19 cellular contexts compared by ENCODE assay signal in genomic region chr16:1924095-1924494, GRCh38. TPM values are rescaled to one million over a fixed set of nuclear protein-coding genes. Genes with fewer than 3 reads are reported as not detected.
DNase-seq lines count a peak whose midpoint lies in the region; ATAC-seq, FAIRE-seq and TF ChIP-seq lines count a peak whose summit lies in the region.
"Had no signal": no experiment of that assay in that cellular context is flagged by ENCODE, and none has a peak within 500 bp of the region (broad histone marks: within the 10 kb centered on the region; RNA-seq: fewer than 3 reads in every experiment).

No MANE protein-coding gene starts in this region.

- peaks cover 52% of the 10 kb centered on the region for H3K27me3 ChIP-seq in GM23338 (ENCODE audit: insufficient read depth)
- peaks cover 71% of the 10 kb centered on the region for H3K27me3 ChIP-seq in KMS-11 (ENCODE audit: insufficient read depth, low read depth)
- H3K27me3 ChIP-seq in esophagus squamous epithelium = peaks cover 6 to 66% (median 12%) of the 10 kb centered on the region in 4 donors
- peaks cover 11 to 73% (median 35%) of the 10 kb centered on the region in 3 experiments for H3K27me3 ChIP-seq in neuronal stem cell (ENCODE audit: control insufficient read depth in 3 of 3, insufficient read depth in 3 of 3, low read depth in 1 of 3, low read length in 3 of 3)
- H3K27me3 ChIP-seq in CD4-positive, alpha-beta T cell (ENCODE audit: control insufficient read depth, insufficient read depth, low read length) = peaks cover 44% of the 10 kb centered on the region

- H3K18ac ChIP-seq in neuronal stem cell (ENCODE audit: low read length) = peak overlapping the region; percentile 82

- no peak overlapping the region for H4K91ac ChIP-seq in neuronal stem cell (ENCODE audit: low read depth, low read length, poor library complexity)

- peak overlapping the region; percentile 26 for H2BK12ac ChIP-seq in neuronal stem cell (ENCODE audit: low read length)

- H2BK15ac ChIP-seq in neuronal stem cell (ENCODE audit: low read length) = no peak overlapping the region

- no peaks in the 10 kb centered on the region for H3K9me2 ChIP-seq in GM23338 (ENCODE audit: insufficient read depth)

- H3K9ac ChIP-seq in KMS-11 = no peak overlapping the region
- no peak overlapping the region for H3K9ac ChIP-seq in neuronal stem cell (ENCODE audit: low read depth, low read length, poor library complexity)

- no peak overlapping the region for H3K4me3 Mint-ChIP-seq in GM23338
- no peak overlapping the region for H3K4me3 Mint-ChIP-seq in CD4-positive, alpha-beta T cell
- H3K4me3 Mint-ChIP-seq: CD4-positive, CD25-positive, alpha-beta regulatory T cell; HFFc6; IgD-negative memory B cell had no signal

- peaks cover 63% of the 10 kb centered on the region for H3K27me3 Mint-ChIP-seq in GM23338 (ENCODE audit: insufficient read depth, low read depth, poor library complexity)
- peaks cover 45% of the 10 kb centered on the region for H3K27me3 Mint-ChIP-seq in CD4-positive, alpha-beta T cell

- H3K4me3 ChIP-seq in GM23338 (peak overlapping the region; percentile 55), KMS-11 (IDR thresholded peaks at IDR 0.05; ENCODE audit: insufficient read depth, low read depth, low read length) (no peak overlapping the region), esophagus squamous epithelium (no peak overlapping the region), neuronal stem cell (ENCODE audit: low read length in 2 of 2) (peak overlapping the region in 1 of 2 donors; percentile 43)
- H3K4me3 ChIP-seq: SJCRH30 had no signal

- H2BK5ac ChIP-seq in neuronal stem cell (ENCODE audit: low read length) = peak overlapping the region; percentile 30

- no peak for ATAC-seq in GM23338
- no peak for ATAC-seq in CD4-positive, alpha-beta T cell (ENCODE audit: poor library complexity)

- H3K79me2 ChIP-seq in GM23338 (replicated peaks; ENCODE audit: insufficient read depth) (no peaks in the 10 kb centered on the region), KMS-11 (ENCODE audit: insufficient read depth, low read depth) (no peaks in the 10 kb centered on the region)

- no peak overlapping the region for H3K14ac ChIP-seq in neuronal stem cell (ENCODE audit: low read length)

- H3K27ac Mint-ChIP-seq in GM23338 = no peak overlapping the region
- no peak overlapping the region for H3K27ac Mint-ChIP-seq in CD4-positive, alpha-beta T cell
- H3K27ac Mint-ChIP-seq: CD4-positive, CD25-positive, alpha-beta regulatory T cell; HFFc6 had no signal

- no peak for TF ChIP-seq POLR2A in esophagus squamous epithelium (IDR thresholded peaks at IDR 0.05)

- H3K9me3 ChIP-seq in esophagus squamous epithelium (no peaks in the 10 kb centered on the region), neuronal stem cell (replicated peaks in 1 of 2; ENCODE audit: control insufficient read depth in 2 of 2, insufficient read depth in 1 of 2, low read depth in 1 of 2, low read length in 2 of 2) (peaks cover 0 to 3% of the 10 kb centered on the region in 2 donors)
- no peaks in the 10 kb centered on the region for H3K9me3 ChIP-seq in CD4-positive, alpha-beta T cell (ENCODE audit: control insufficient read depth, low read length)
- H3K9me3 ChIP-seq: SJCRH30 had no signal

- no peaks in the 10 kb centered on the region; the same call in 2 of the 3 replicates for H3K36me3 Mint-ChIP-seq in GM23338 (ENCODE audit: low read depth)
- H3K36me3 Mint-ChIP-seq in CD4-positive, alpha-beta T cell (ENCODE audit: low read depth) = no peaks in the 10 kb centered on the region
- H3K36me3 Mint-ChIP-seq: CD4-positive, CD25-positive, alpha-beta regulatory T cell had no signal

- no peaks in the 10 kb centered on the region for H3K79me1 ChIP-seq in neuronal stem cell (ENCODE audit: low read depth, low read length)

- no peak overlapping the region for H3K4ac ChIP-seq in neuronal stem cell (ENCODE audit: low read length)

- H3K9me3 Mint-ChIP-seq in GM23338 = no peaks in the 10 kb centered on the region
- no peaks in the 10 kb centered on the region for H3K9me3 Mint-ChIP-seq in CD4-positive, alpha-beta T cell
- H3K9me3 Mint-ChIP-seq: HFFc6 had no signal

- H2AK5ac ChIP-seq in neuronal stem cell (ENCODE audit: low read depth, low read length) = no peak overlapping the region

- CTCF ChIA-PET in CD4-positive, alpha-beta T cell (lab: Charles Lee) = interaction anchor here (1.0 kb wide), 1 partner anchor 217 kb away, joined by 4 read pairs; no protein-coding TSS in a partner anchor

- H2BK120ac ChIP-seq in neuronal stem cell (ENCODE audit: low read depth, low read length) = peak overlapping the region; percentile 35

- H3K4me1 ChIP-seq in GM23338 (ENCODE audit: insufficient read depth) = peaks cover 16% of the 10 kb centered on the region
- H3K4me1 ChIP-seq in KMS-11 (ENCODE audit: low read depth, poor library complexity, severe bottlenecking) = no peaks in the 10 kb centered on the region
- peaks cover 11 to 43% (median 15%) of the 10 kb centered on the region in 3 donors for H3K4me1 ChIP-seq in esophagus squamous epithelium
- H3K4me1 ChIP-seq in neuronal stem cell (ENCODE audit: control insufficient read depth in 2 of 2, insufficient read depth in 1 of 2, low read depth in 1 of 2, low read length in 2 of 2) = peaks cover 9 to 19% of the 10 kb centered on the region in 2 donors

- POLR2A ChIA-PET in CD4-positive, alpha-beta T cell (lab: Charles Lee) = no interaction called here

- intact Hi-C loops in esophagus squamous epithelium (cut with DNase I) = loop anchor here (5.0 kb wide), 1 partner anchor 62 kb away; no protein-coding TSS in a partner anchor
- intact Hi-C loops in CD4-positive, alpha-beta T cell (cut with DNase I, micrococcal nuclease) = no loop called here

- FAIRE-seq in D721Med (lab: Jason Lieb, UNC) = no peak

- H2AFZ ChIP-seq in GM23338 (peak overlapping the region; percentile 90), KMS-11 (ENCODE audit: low read depth) (no peak overlapping the region), neuronal stem cell (ENCODE audit: low read length) (no peak overlapping the region)

- TF ChIP-seq CTCF in GM23338 (conservative IDR thresholded peaks at IDR 0.05; ENCODE audit: low read depth in 2 of 2) (no peak), KMS-11 (conservative IDR thresholded peaks at IDR 0.05; ENCODE audit: low read depth, low read length) (0 out of 2 replicates have a peak, but pooled peaks have one; percentile 25), esophagus squamous epithelium (IDR thresholded peaks at IDR 0.05) (no peak), D721Med (IDR thresholded peaks at IDR 0.05; ENCODE audit: insufficient read depth, missing control alignments) (no peak)
- no peak for TF ChIP-seq CTCF in CD4-positive, alpha-beta T cell (IDR thresholded peaks at IDR 0.05)

- H4K20me1 ChIP-seq in GM23338 (replicated peaks; ENCODE audit: insufficient read depth) (no peaks in the 10 kb centered on the region), KMS-11 (ENCODE audit: insufficient read depth) (no peaks in the 10 kb centered on the region)

- no peak overlapping the region for H3K27ac ChIP-seq in GM23338 (ENCODE audit: low read depth)
- H3K27ac ChIP-seq in KMS-11 = no peak overlapping the region
- H3K27ac ChIP-seq in esophagus squamous epithelium = peak overlapping the region in 3 of 4 donors; percentile 2 to 47 (median 30)
- no peak overlapping the region for H3K27ac ChIP-seq in neuronal stem cell (replicated peaks; ENCODE audit: low read length)
- no peak overlapping the region for H3K27ac ChIP-seq in CD4-positive, alpha-beta T cell (ENCODE audit: low read depth, low read length)
- H3K27ac ChIP-seq: SJCRH30 had no signal

- no peaks in the 10 kb centered on the region for H3K36me3 ChIP-seq in GM23338 (ENCODE audit: insufficient read depth)
- H3K36me3 ChIP-seq in KMS-11 (ENCODE audit: insufficient read depth) = no peaks in the 10 kb centered on the region
- no peaks in the 10 kb centered on the region for H3K36me3 ChIP-seq in esophagus squamous epithelium
- no peaks in the 10 kb centered on the region for H3K36me3 ChIP-seq in neuronal stem cell (replicated peaks in 1 of 2; ENCODE audit: control insufficient read depth in 2 of 2, insufficient read depth in 2 of 2, low read length in 2 of 2)
- H3K36me3 ChIP-seq: SJCRH30 had no signal

- H4K8ac ChIP-seq in neuronal stem cell (ENCODE audit: low read depth, low read length) = no peak overlapping the region

- peaks cover 15% of the 10 kb centered on the region for H3K4me1 Mint-ChIP-seq in GM23338
- H3K4me1 Mint-ChIP-seq in CD4-positive, alpha-beta T cell (ENCODE audit: low read depth) = no peaks in the 10 kb centered on the region

- DNase-seq in GM23338 (ENCODE audit: low spot score) = no peak
- no peak for DNase-seq in esophagus squamous epithelium (lab: John Stamatoyannopoulos, UW)
- DNase-seq in neuronal stem cell (ENCODE audit: low spot score) = no peak
- DNase-seq in D721Med (ENCODE audit: insufficient read length, low spot score) = no peak
- no peak for DNase-seq in germinal center (ENCODE audit: low spot score)
- DNase-seq in SIG-M5 treated with dmso at 0.1 percent for 504 hours (lab: John Stamatoyannopoulos, UW; ENCODE audit: unreplicated experiment) = no peak
- DNase-seq in CD4-positive, alpha-beta T cell = no peak
- DNase-seq: ACHN; AML-193; CD4-positive, CD25-positive, alpha-beta regulatory T cell; HFFc6; NCI-H1105 treated with DMSO at 0.1 percent for 48 hours; NCI-H1694 treated with DMSO at 0.1 percent for 48 hours; RPMI8226 had no signal

- WGBS in esophagus squamous epithelium, 2 donors = 40 to 90% methylated on average over 3 to 5 of the region's 5 CpGs
- no CpG with 5 or more reads among the region's 5 CpGs for WGBS in neuronal stem cell (ENCODE audit: extremely low coverage in 2 of 2, insufficient read length in 2 of 2, insufficient replicate concordance in 1 of 2), 2 donors

- H3K4me2 ChIP-seq in GM23338 (peak overlapping the region; percentile 76), KMS-11 (no peak overlapping the region), neuronal stem cell (ENCODE audit: insufficient read depth, low read length, poor library complexity, severe bottlenecking) (no peak overlapping the region)

- peak overlapping the region; percentile 51 for H3K23ac ChIP-seq in neuronal stem cell (ENCODE audit: low read depth, low read length, poor library complexity)

- 0 out of 2 replicates have a peak, but pooled peaks cover 6% of the 10 kb centered on the region for H3F3A ChIP-seq in GM23338 (replicated peaks; ENCODE audit: low read depth)

RNA-seq across cellular contexts. Expression of gene HS3ST6, which starts 5.9 kb away (rescaled TPM):
- not detected in 2 replicates for total RNA-seq in GM23338 (2014; rRNA removed; shearing (Covaris generic))
- 0.17 and 0.21 TPM in 2 replicates for polyA plus RNA-seq in GM23338 (2016; fragmentation: Nextera tagmentation; extraction: Ambion mirVana)
- 1 to 10 TPM; 1.6 to 9.9 (median 6.3) TPM for total RNA-seq in esophagus squamous epithelium
- polyA plus RNA-seq in neuronal stem cell (2013, experiment 1 of 2) = 1.1 TPM
- 1.1 TPM for polyA plus RNA-seq in neuronal stem cell (2013, experiment 2 of 2)
- not detected for total RNA-seq in CD4-positive, alpha-beta T cell
- total RNA-seq: CD4-positive, CD25-positive, alpha-beta regulatory T cell; HFFc6; LHCN-M2; OCI-LY7; SJCRH30 had no signal
- polyA plus RNA-seq: CD4-positive, CD25-positive, alpha-beta regulatory T cell; IgD-negative memory B cell had no signal

RNA-seq across cellular contexts. Expression of gene MSRB1, which starts 18.9 kb away (rescaled TPM):
- 23.9 and 31.3 TPM in 2 replicates for total RNA-seq in GM23338 (2014; rRNA removed; shearing (Covaris generic))
- polyA plus RNA-seq in GM23338 (2016; fragmentation: Nextera tagmentation; extraction: Ambion mirVana) = 29.6 and 30.4 TPM in 2 replicates
- 10 to 100 TPM; 20.1 to 36.4 (median 21.0) TPM for total RNA-seq in esophagus squamous epithelium
- 18.8 TPM for polyA plus RNA-seq in neuronal stem cell (2013, experiment 1 of 2)
- polyA plus RNA-seq in neuronal stem cell (2013, experiment 2 of 2) = 17.3 TPM
- 1 to 10 TPM; 2.3 to 2.4 TPM for total RNA-seq in CD4-positive, alpha-beta T cell

RNA-seq across cellular contexts. Expression of gene RPL3L, which starts 30.4 kb away (rescaled TPM):
- 0.31 and 0.59 TPM in 2 replicates for total RNA-seq in GM23338 (2014; rRNA removed; shearing (Covaris generic))
- 0.68 and 1.1 TPM in 2 replicates for polyA plus RNA-seq in GM23338 (2016; fragmentation: Nextera tagmentation; extraction: Ambion mirVana)
- not detected for total RNA-seq in esophagus squamous epithelium
- 0.06 TPM for polyA plus RNA-seq in neuronal stem cell (2013, experiment 1 of 2)
- polyA plus RNA-seq in neuronal stem cell (2013, experiment 2 of 2) = 0.04 TPM
- not detected for total RNA-seq in CD4-positive, alpha-beta T cell
- total RNA-seq: CD4-positive, CD25-positive, alpha-beta regulatory T cell; HFFc6; LHCN-M2 had no signal
- polyA plus RNA-seq: CD4-positive, CD25-positive, alpha-beta regulatory T cell; IgD-negative memory B cell had no signal

RNA-seq across cellular contexts. Expression of gene NDUFB10, which starts 35.2 kb away (rescaled TPM):
- total RNA-seq in GM23338 (2014; rRNA removed; shearing (Covaris generic)) = 244 and 280 TPM in 2 replicates
- polyA plus RNA-seq in GM23338 (2016; fragmentation: Nextera tagmentation; extraction: Ambion mirVana) = 495 and 527 TPM in 2 replicates
- 100 to 1,000 TPM; 172 to 215 (median 189) TPM for total RNA-seq in esophagus squamous epithelium
- polyA plus RNA-seq in neuronal stem cell (2013, experiment 1 of 2) = 135 TPM
- 129 TPM for polyA plus RNA-seq in neuronal stem cell (2013, experiment 2 of 2)
- total RNA-seq in CD4-positive, alpha-beta T cell = 10 to 100 TPM; 40.7 to 41.1 TPM

RNA-seq across cellular contexts. Expression of gene RPS2, which starts 40.5 kb away (rescaled TPM):
- total RNA-seq in GM23338 (2014; rRNA removed; shearing (Covaris generic)) = 3,232 and 3,786 TPM in 2 replicates
- polyA plus RNA-seq in GM23338 (2016; fragmentation: Nextera tagmentation; extraction: Ambion mirVana) = 3,992 and 4,335 TPM in 2 replicates
- 1,000 to 10,000 TPM; 1,980 to 2,837 (median 2,292) TPM for total RNA-seq in esophagus squamous epithelium
- 7,109 TPM for polyA plus RNA-seq in neuronal stem cell (2013, experiment 1 of 2)
- polyA plus RNA-seq in neuronal stem cell (2013, experiment 2 of 2) = 6,979 TPM
- total RNA-seq in CD4-positive, alpha-beta T cell = 1,000 to 10,000 TPM; 3,604 to 3,755 TPM

Comparison
In these comparisons a context has a peak if more than half of its experiments do, and no peak if none do; other contexts are left out.
1. H3K27ac ChIP-seq: peak in esophagus squamous epithelium (3 of 4); none in GM23338 (single experiment), KMS-11 (single experiment), neuronal stem cell (single experiment) and CD4-positive, alpha-beta T cell (single experiment).